Comparison of ENCODE assay signal across 18 cellular contexts in the genomic region with DNA sequence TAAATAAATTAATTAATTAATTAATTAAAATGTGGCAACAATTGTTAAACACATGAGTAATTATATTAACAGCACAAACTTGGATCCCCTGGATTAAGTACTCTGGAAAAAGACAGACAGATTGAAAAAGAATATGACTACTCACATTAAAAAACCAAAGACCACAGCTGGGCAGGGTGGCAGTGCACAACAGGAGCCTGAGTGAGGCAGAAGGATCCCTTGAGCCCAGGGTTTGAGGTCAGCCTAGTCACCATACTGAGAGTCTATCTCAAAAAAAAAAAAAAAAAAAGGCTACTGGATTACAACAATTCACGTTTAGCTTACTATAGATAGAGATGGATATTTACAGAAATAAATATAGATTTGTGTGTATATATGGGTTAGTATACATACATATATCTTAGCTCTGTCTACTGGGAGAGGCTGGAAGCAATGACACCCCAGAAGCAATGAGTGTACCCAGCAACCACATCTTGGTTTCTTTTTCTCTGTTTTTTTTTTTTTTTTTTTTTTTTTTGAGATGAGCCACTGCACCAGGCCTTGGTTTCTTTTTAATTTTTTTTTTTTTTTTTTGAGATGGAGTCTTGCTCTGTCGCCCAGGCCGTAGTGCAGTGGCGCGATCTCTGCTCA. TPM values are rescaled to one million over a fixed set of nuclear protein-coding genes. Genes with fewer than 3 reads are reported as not detected.
DNase-seq lines count a peak whose midpoint lies in the region; ATAC-seq and TF ChIP-seq lines count a peak whose summit lies in the region.
"Had no signal": no experiment of that assay in that cellular context is flagged by ENCODE, and none has a peak within 500 bp of the region (broad histone marks: within the 10 kb centered on the region; RNA-seq: fewer than 3 reads in every experiment).

No MANE protein-coding gene starts in this region.

- CTCF ChIA-PET in activated CD4-positive, alpha-beta T cell treated with anti-CD3 and anti-CD28 coated beads, Interleukin-2, amount 10 ng/mL, durations not matched to agents 7 days and 5 days (lab: Charles Lee): interaction anchor here (0.8 kb wide), 1 partner anchor 978 kb away, joined by 3 read pairs; no protein-coding TSS in a partner anchor

- no peak overlapping the region for H3K4me3 Mint-ChIP-seq in activated CD4-positive, alpha-beta T cell treated with anti-CD3 and anti-CD28 coated beads, Interleukin-2, amount 10 ng/mL, durations not matched to agents 7 days and 5 days
- no peak overlapping the region for H3K4me3 Mint-ChIP-seq in activated naive CD8-positive, alpha-beta T cell treated with anti-CD3 and anti-CD28 coated beads, Interleukin-2, amount 10 ng/mL, durations not matched to agents 7 days and 5 days

- H3K36me3 ChIP-seq in stomach: no peaks in the 10 kb centered on the region

- peak overlapping the region; percentile 76 for H3K27ac Mint-ChIP-seq in activated CD4-positive, alpha-beta T cell treated with anti-CD3 and anti-CD28 coated beads, Interleukin-2, amount 10 ng/mL, durations not matched to agents 7 days and 5 days
- H3K27ac Mint-ChIP-seq in activated naive CD8-positive, alpha-beta T cell treated with anti-CD3 and anti-CD28 coated beads, Interleukin-2, amount 10 ng/mL, durations not matched to agents 7 days and 5 days: no peak overlapping the region

- H3K36me3 Mint-ChIP-seq in activated CD4-positive, alpha-beta T cell treated with anti-CD3 and anti-CD28 coated beads, Interleukin-2, amount 10 ng/mL, durations not matched to agents 7 days and 5 days (ENCODE audit: low read depth): no peaks in the 10 kb centered on the region
- no peaks in the 10 kb centered on the region for H3K36me3 Mint-ChIP-seq in activated naive CD8-positive, alpha-beta T cell treated with anti-CD3 and anti-CD28 coated beads, Interleukin-2, amount 10 ng/mL, durations not matched to agents 7 days and 5 days

- no peaks in the 10 kb centered on the region for H3K9me3 ChIP-seq in stomach

- H3K27ac ChIP-seq in stomach: no peak overlapping the region
- H3K27ac ChIP-seq: C4-2B, RWPE1 had no signal

- H3K4me1 Mint-ChIP-seq in activated CD4-positive, alpha-beta T cell treated with anti-CD3 and anti-CD28 coated beads, Interleukin-2, amount 10 ng/mL, durations not matched to agents 7 days and 5 days: peaks cover 4% of the 10 kb centered on the region
- peaks cover 4% of the 10 kb centered on the region for H3K4me1 Mint-ChIP-seq in activated naive CD8-positive, alpha-beta T cell treated with anti-CD3 and anti-CD28 coated beads, Interleukin-2, amount 10 ng/mL, durations not matched to agents 7 days and 5 days

- no peak overlapping the region for H3K4me3 ChIP-seq in stomach

- 83 to 90% (median 83%) methylated on average over 5 of the region's 5 CpGs for WGBS in stomach, 5 donors

- H3K4me1 ChIP-seq in stomach: no peaks in the 10 kb centered on the region

- intact Hi-C loops in stomach (cut with DNase I; ENCODE audit: low total_unique reads): no loop called here

- H3K27me3 ChIP-seq in stomach: no peaks in the 10 kb centered on the region

- no peaks in the 10 kb centered on the region for H3K27me3 Mint-ChIP-seq in activated CD4-positive, alpha-beta T cell treated with anti-CD3 and anti-CD28 coated beads, Interleukin-2, amount 10 ng/mL, durations not matched to agents 7 days and 5 days
- H3K27me3 Mint-ChIP-seq in activated naive CD8-positive, alpha-beta T cell treated with anti-CD3 and anti-CD28 coated beads, Interleukin-2, amount 10 ng/mL, durations not matched to agents 7 days and 5 days: peaks cover 7% of the 10 kb centered on the region

- no peak for TF ChIP-seq POLR2A in stomach (IDR thresholded peaks at IDR 0.05)

- no peak for TF ChIP-seq EP300 in stomach (IDR thresholded peaks at IDR 0.05)

- POLR2A ChIA-PET in activated CD4-positive, alpha-beta T cell treated with anti-CD3 and anti-CD28 coated beads, Interleukin-2, amount 10 ng/mL, durations not matched to agents 7 days and 5 days (lab: Charles Lee): interaction anchor here (0.5 kb wide), 1 partner anchor 56 kb away, joined by 4 read pairs; no protein-coding TSS in a partner anchor
- POLR2A ChIA-PET in activated naive CD8-positive, alpha-beta T cell treated with anti-CD3 and anti-CD28 coated beads, Interleukin-2, amount 10 ng/mL, durations not matched to agents 7 days and 5 days (lab: Charles Lee): interaction anchor here (0.6 to 1.1 kb wide), 2 partner anchors 9 to 113 kb away, joined by 3 to 4 read pairs; no protein-coding TSS in a partner anchor

- TF ChIP-seq CTCF in stomach (IDR thresholded peaks at IDR 0.05): no peak

- H3K9me3 Mint-ChIP-seq in activated CD4-positive, alpha-beta T cell treated with anti-CD3 and anti-CD28 coated beads, Interleukin-2, amount 10 ng/mL, durations not matched to agents 7 days and 5 days: no peaks in the 10 kb centered on the region
- H3K9me3 Mint-ChIP-seq in activated naive CD8-positive, alpha-beta T cell treated with anti-CD3 and anti-CD28 coated beads, Interleukin-2, amount 10 ng/mL, durations not matched to agents 7 days and 5 days: no peaks in the 10 kb centered on the region

- peak; percentile 26 for DNase-seq in activated CD4-positive, alpha-beta T cell treated with anti-CD3 and anti-CD28 coated beads, Interleukin-2, amount 10 ng/mL, durations not matched to agents 7 days and 5 days
- DNase-seq in activated CD4-positive, alpha-beta T cell treated with anti-CD3 and anti-CD28 coated beads, Interleukin-2, amount 50 U/mL, for 1 hour: no peak
- peak; percentile 44 for DNase-seq in stimulated activated CD4-positive, alpha-beta T cell treated with anti-CD3 and anti-CD28 coated beads, Interleukin-1b, Interleukin-23, amount 100 ng/mL, for 48 hours
- no peak for DNase-seq in stimulated activated CD4-positive, alpha-beta T cell treated with anti-CD3 and anti-CD28 coated beads, Interleukin-4, amount 100 ng/mL, for 4 hours
- no peak for DNase-seq in activated naive CD8-positive, alpha-beta T cell treated with anti-CD3 and anti-CD28 coated beads, Interleukin-2, amount 10 ng/mL, durations not matched to agents 7 days and 5 days
- no peak for DNase-seq in COLO829 (ENCODE audit: low spot score)
- no peak for DNase-seq in stomach
- DNase-seq: COR-L47, GF-D8, GOT3, NCI-H1048, NCI-H1436 treated with DMSO at 0.1 percent for 48 hours, NCI-H2029 treated with DMSO at 0.1 percent for 48 hours, NCI-H748 treated with DMSO at 0.1 percent for 48 hours, PC-3 had no signal

- ATAC-seq in activated naive CD8-positive, alpha-beta T cell treated with anti-CD3 and anti-CD28 coated beads, Interleukin-2, amount 10 ng/mL, durations not matched to agents 7 days and 5 days (ENCODE audit: low read depth): peak; percentile 74
- no peak for ATAC-seq in GM21529 (IDR thresholded peaks at IDR 0.05; ENCODE audit: unreplicated experiment)
- ATAC-seq: PC-3 had no signal

RNA-seq across cellular contexts. Expression of gene SUZ12, which starts 10.6 kb away (rescaled TPM):
- total RNA-seq in activated CD4-positive, alpha-beta T cell treated with anti-CD3 and anti-CD28 coated beads, Interleukin-2, amount 10 ng/mL, durations not matched to agents 7 days and 5 days: 10 to 100 TPM; 58.2 to 69.5 TPM
- 10 to 100 TPM; 56.5 to 58.1 TPM for total RNA-seq in activated naive CD8-positive, alpha-beta T cell treated with anti-CD3 and anti-CD28 coated beads, Interleukin-2, amount 10 ng/mL, durations not matched to agents 7 days and 5 days
- total RNA-seq in stomach: 10 to 100 TPM in 3 of 5 donors, 1 to 10 TPM in 2; 5.5 to 53.7 (median 21.7) TPM
- polyA plus RNA-seq in stomach: 10 to 100 TPM in 1 of 3 donors, 1 to 10 TPM in 2; 9.1 to 12.8 (median 9.3) TPM

RNA-seq across cellular contexts. Expression of gene UTP6, which starts 24.7 kb away (rescaled TPM):
- 10 to 100 TPM; 67.9 to 73.7 TPM for total RNA-seq in activated CD4-positive, alpha-beta T cell treated with anti-CD3 and anti-CD28 coated beads, Interleukin-2, amount 10 ng/mL, durations not matched to agents 7 days and 5 days
- total RNA-seq in activated naive CD8-positive, alpha-beta T cell treated with anti-CD3 and anti-CD28 coated beads, Interleukin-2, amount 10 ng/mL, durations not matched to agents 7 days and 5 days: 10 to 100 TPM; 63.7 to 73.8 TPM
- 10 to 100 TPM in 4 of 5 donors, 1 to 10 TPM in 1; 4.1 to 61.3 (median 35.3) TPM for total RNA-seq in stomach
- 10 to 100 TPM; 24.2 to 49.6 (median 30.9) TPM for polyA plus RNA-seq in stomach

Comparison
In these comparisons a context has a peak if more than half of its experiments do, and no peak if none do; other contexts are left out.
1. DNase-seq: peak in activated CD4-positive, alpha-beta T cell treated with anti-CD3 and anti-CD28 coated beads, Interleukin-2, amount 10 ng/mL, durations not matched to agents 7 days and 5 days (single experiment) and stimulated activated CD4-positive, alpha-beta T cell treated with anti-CD3 and anti-CD28 coated beads, Interleukin-1b, Interleukin-23, amount 100 ng/mL, for 48 hours (single experiment); none in activated CD4-positive, alpha-beta T cell treated with anti-CD3 and anti-CD28 coated beads, Interleukin-2, amount 50 U/mL, for 1 hour (single experiment), stimulated activated CD4-positive, alpha-beta T cell treated with anti-CD3 and anti-CD28 coated beads, Interleukin-4, amount 100 ng/mL, for 4 hours (0 of 2), activated naive CD8-positive, alpha-beta T cell treated with anti-CD3 and anti-CD28 coated beads, Interleukin-2, amount 10 ng/mL, durations not matched to agents 7 days and 5 days (single experiment), COLO829 (single experiment) and stomach (single experiment).